Comparison of ENCODE assay signal across 15 cellular contexts in the genomic region with DNA sequence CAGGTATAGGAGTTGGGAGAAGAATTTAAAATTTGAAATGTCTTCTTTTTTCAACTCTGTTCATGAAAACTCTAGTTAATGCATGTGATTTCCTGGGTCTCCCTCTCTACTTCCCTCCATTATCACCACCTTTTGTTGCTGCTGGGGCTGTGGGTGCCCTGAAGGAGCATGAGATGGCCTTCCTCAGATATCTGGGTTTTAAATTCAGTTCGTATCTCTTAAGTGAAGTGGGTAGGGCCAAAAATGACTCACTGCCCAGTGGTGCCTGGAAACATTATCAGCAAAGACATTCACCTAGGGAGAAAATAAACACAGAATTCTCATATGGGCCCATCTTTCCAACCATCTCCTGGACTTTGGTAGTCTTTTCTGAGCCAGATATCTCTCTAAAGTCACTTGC.
A peak's percentile ranks its signal among the peaks of the same experiment; 100 is the strongest.
DNase-seq lines count a peak whose midpoint lies in the region; ATAC-seq and TF ChIP-seq lines count a peak whose summit lies in the region.
"Had no signal": no experiment of that assay in that cellular context is flagged by ENCODE, and none has a peak within 500 bp of the region (broad histone marks: within the 10 kb centered on the region; RNA-seq: fewer than 3 reads in every experiment).

No MANE protein-coding gene starts in this region.

- no peak for TF ChIP-seq CTCF in A673 (conservative IDR thresholded peaks at IDR 0.05; ENCODE audit: low read depth, low read length)

- no peaks in the 10 kb centered on the region for H3K4me1 ChIP-seq in A673 (ENCODE audit: insufficient read depth, low read length, poor library complexity, severe bottlenecking)

- BruUV-seq in A673 (replicated peaks; lab: Mats Ljungman, UMichigan), result no TSS peak

- no peak overlapping the region for H3K27ac ChIP-seq in A673 (ENCODE audit: low read depth, low read length, poor library complexity, severe bottlenecking)
- H3K27ac ChIP-seq: thyroid gland had no signal

- TF ChIP-seq POLR2A in GM18505 (IDR thresholded peaks at IDR 0.05; ENCODE audit: borderline replicate concordance, extremely low read depth, insufficient read depth, insufficient read length) (peak; percentile 57), erythroblast (IDR thresholded peaks at IDR 0.05; ENCODE audit: low read length) (no peak)

- no peak overlapping the region for H3K4me3 ChIP-seq in A673 (ENCODE audit: low read depth, low read length, poor library complexity, severe bottlenecking)
- H3K4me3 ChIP-seq: smooth muscle cell, thyroid gland had no signal

- CTCF ChIA-PET in A673 (lab: Charles Lee), result no interaction called here

- ATAC-seq in GM18505 (IDR thresholded peaks at IDR 0.05; ENCODE audit: unreplicated experiment) (no peak), GM21619 (IDR thresholded peaks at IDR 0.05; ENCODE audit: unreplicated experiment) (no peak)

- H3K27me3 ChIP-seq in A673 (replicated peaks; ENCODE audit: insufficient read depth, low read depth, low read length, poor library complexity), result no peaks in the 10 kb centered on the region
- H3K27me3 ChIP-seq: thyroid gland had no signal

- no peaks in the 10 kb centered on the region for H3K9me3 ChIP-seq in A673 (ENCODE audit: low read depth, low read length, poor library complexity, severe bottlenecking)
- H3K9me3 ChIP-seq: thyroid gland had no signal

- DNase-seq in NCI-H226 (peak; percentile 82), erythroblast (lab: John Stamatoyannopoulos, UW) (peak; percentile 16 to 24), renal cortical epithelial cell (ENCODE audit: low read depth) (peak; percentile 18), A673 (ENCODE audit: low spot score) (no peak), NCI-H82 treated with DMSO at 0.1 percent for 48 hours (lab: John Stamatoyannopoulos, UW; ENCODE audit: unreplicated experiment) (no peak)
- DNase-seq in central memory CD4-positive, alpha-beta T cell, result no peak
- DNase-seq: activated CD4-positive, alpha-beta T cell treated with anti-CD3 and anti-CD28 coated beads for 48 hours; activated effector memory CD4-positive, alpha-beta T cell treated with anti-CD3 and anti-CD28 coated beads, Interleukin-2, amount 50 U/mL, for 16 hours; CD8-positive, alpha-beta memory T cell; NCI-H2081; NK-92 treated with Interleukin-12 subunit alpha and Interleukin-12 subunit beta, amount 100 ng/mL, for 24 hours; thyroid gland had no signal

- no peaks in the 10 kb centered on the region for H3K36me3 ChIP-seq in A673 (ENCODE audit: insufficient read depth, low read length, poor library complexity, severe bottlenecking)
- H3K36me3 ChIP-seq: thyroid gland had no signal

- intact Hi-C loops in A673 (cut with micrococcal nuclease; ENCODE audit: unreplicated experiment), result no loop called here

- POLR2A ChIA-PET in A673 (lab: Charles Lee; ENCODE audit: low non-redundant PET), result no interaction called here

Comparison
In these comparisons a context has a peak if more than half of its experiments do, and no peak if none do; other contexts are left out.
1. DNase-seq: peak in NCI-H226 (single experiment), erythroblast (2 of 2) and renal cortical epithelial cell (single experiment); none in A673 (single experiment), NCI-H82 treated with DMSO at 0.1 percent for 48 hours (single experiment) and central memory CD4-positive, alpha-beta T cell (single experiment).